In genomic region chr9:136926749-136927148, GRCh38 we compare ENCODE assay signal across 26 cellular contexts. TPM values are rescaled to one million over a fixed set of nuclear protein-coding genes. Genes with fewer than 3 reads are reported as not detected.
A peak's percentile ranks its signal among the peaks of the same experiment; 100 is the strongest.
DNase-seq lines count a peak whose midpoint lies in the region; ATAC-seq, FAIRE-seq and TF ChIP-seq lines count a peak whose summit lies in the region.
"Had no signal": no experiment of that assay in that cellular context is flagged by ENCODE, and none has a peak within 500 bp of the region (broad histone marks: within the 10 kb centered on the region; RNA-seq: fewer than 3 reads in every experiment).

No MANE protein-coding gene starts in this region.

- H3K4me1 Mint-ChIP-seq in activated T-cell treated with anti-CD3 and anti-CD28 coated beads, Interleukin-2, amount 50 U/mL, for 24 hours (ENCODE audit: low read depth), result peaks cover 10% of the 10 kb centered on the region
- peaks cover 7% of the 10 kb centered on the region for H3K4me1 Mint-ChIP-seq in neural crest cell
- H3K4me1 Mint-ChIP-seq: B cell had no signal

- in situ Hi-C loops in K562 (cut with MboI), result no loop called here

- no peak overlapping the region for H3K4me2 ChIP-seq in K562 (ENCODE audit: insufficient read depth, low read length)

- H3K27ac Mint-ChIP-seq in activated T-cell treated with anti-CD3 and anti-CD28 coated beads, Interleukin-2, amount 50 U/mL, for 24 hours, result peak overlapping the region; percentile 50
- H3K27ac Mint-ChIP-seq in neural crest cell (ENCODE audit: unreplicated experiment), result peak overlapping the region; percentile 80
- H3K27ac Mint-ChIP-seq: B cell, IgD-negative memory B cell had no signal

- no peaks in the 10 kb centered on the region for H3K79me2 ChIP-seq in K562 (ENCODE audit: control insufficient read depth, insufficient read depth, low read length)

- no peak overlapping the region for H2AFZ ChIP-seq in K562 (ENCODE audit: low read depth, low read length)

- H3K9me3 ChIP-seq in K562 (replicated peaks; ENCODE audit: control insufficient read depth, insufficient read depth, low read depth, low read length) (no peaks in the 10 kb centered on the region), tibial artery (no peaks in the 10 kb centered on the region)

- H3K9ac ChIP-seq in K562 (ENCODE audit: insufficient read depth in 1 of 2, low read depth in 2 of 2, low read length in 2 of 2), result 0 out of 4 replicates have a peak overlapping the region, but pooled peaks of 1 of the 2 experiments have one; percentile 37

- no TSS peak for BruUV-seq in K562 (replicated peaks; lab: Mats Ljungman, UMichigan)

- no peak overlapping the region for H3K27ac ChIP-seq in K562 (ENCODE audit: extremely low read depth, low read depth, low read length)
- H3K27ac ChIP-seq in tibial artery, result peak overlapping the region; percentile 66 to 92

- peaks cover 10 to 38% of the 10 kb centered on the region in 2 experiments; a peak in 4 of 5 replicates for H3K4me1 ChIP-seq in K562 (replicated peaks in 1 of 2; ENCODE audit: control insufficient read depth in 2 of 2, insufficient read depth in 2 of 2, low read length in 2 of 2)
- peaks cover 0 to 75% (median 47%) of the 10 kb centered on the region in 4 donors for H3K4me1 ChIP-seq in tibial artery

- H3K27me3 Mint-ChIP-seq in activated T-cell treated with anti-CD3 and anti-CD28 coated beads, Interleukin-2, amount 50 U/mL, for 24 hours, result no peaks in the 10 kb centered on the region
- H3K27me3 Mint-ChIP-seq in neural crest cell (ENCODE audit: low read depth), result no peaks in the 10 kb centered on the region
- H3K27me3 Mint-ChIP-seq: B cell, IgD-negative memory B cell had no signal

- no peak for TF ChIP-seq RAD21 in K562 (CRISPR knock-in tag; conservative IDR thresholded peaks at IDR 0.05 in 1 of 2, IDR thresholded peaks at IDR 0.05 in 1 of 2)

- intact Hi-C loops in K562 (cut with micrococcal nuclease), result no loop called here
- intact Hi-C loops in tibial artery (cut with DNase I; ENCODE audit: low total_unique reads), result no loop called here

- TF ChIP-seq CTCF in K562 (IDR thresholded peaks at IDR 0.05 in 2 of 3, conservative IDR thresholded peaks at IDR 0.05 in 1 of 3; ENCODE audit: insufficient read depth in 2 of 3, low read depth in 1 of 3, low read length in 3 of 3) (no peak), neural crest cell (conservative IDR thresholded peaks at IDR 0.05) (no peak), tibial artery (IDR thresholded peaks at IDR 0.05) (no peak)

- H3K27me3 ChIP-seq in K562 (ENCODE audit: control insufficient read depth in 2 of 2, insufficient read depth in 2 of 2, low read length in 2 of 2) (no peaks in the 10 kb centered on the region), tibial artery (no peaks in the 10 kb centered on the region)

- H3K4me3 ChIP-seq in K562, result no peak overlapping the region
- no peak overlapping the region for H3K4me3 ChIP-seq in tibial artery

- TF ChIP-seq POLR2A in K562 (conservative IDR thresholded peaks at IDR 0.05), result no peak

- H3K36me3 Mint-ChIP-seq in activated T-cell treated with anti-CD3 and anti-CD28 coated beads, Interleukin-2, amount 50 U/mL, for 24 hours (ENCODE audit: low read depth), result peaks cover 81% of the 10 kb centered on the region
- peaks cover 8% of the 10 kb centered on the region for H3K36me3 Mint-ChIP-seq in neural crest cell (ENCODE audit: low read depth)

- peak; percentile 12; the same call in 1 of the 3 replicates for ATAC-seq in K562

- H3K9me3 Mint-ChIP-seq in activated T-cell treated with anti-CD3 and anti-CD28 coated beads, Interleukin-2, amount 50 U/mL, for 24 hours, result no peaks in the 10 kb centered on the region
- no peaks in the 10 kb centered on the region for H3K9me3 Mint-ChIP-seq in neural crest cell
- H3K9me3 Mint-ChIP-seq: IgD-negative memory B cell had no signal

- CTCF ChIA-PET in K562 (lab: Yijun Ruan, JAX; ENCODE audit: low intra/inter-chr PET ratio), result no interaction called here

- H3K36me3 ChIP-seq in K562 (ENCODE audit: control insufficient read depth, insufficient read depth, low read length), result peaks cover 75% of the 10 kb centered on the region; the same call in 2 of the 3 replicates
- H3K36me3 ChIP-seq in tibial artery, result peaks cover 0 to 29% (median 7%) of the 10 kb centered on the region in 3 donors

- TF ChIP-seq EP300 in K562 (IDR thresholded peaks at IDR 0.05; ENCODE audit: low read length), result no peak

- no peaks in the 10 kb centered on the region for H3K9me1 ChIP-seq in K562 (ENCODE audit: control insufficient read depth, insufficient read depth, low read length)

- WGBS in K562 (ENCODE audit: insufficient coverage, low coverage, missing lambda C conversion rate), result 96% methylated on average over 13 of the region's 13 CpGs

- FAIRE-seq in K562 (lab: Jason Lieb, UNC), result no peak
- FAIRE-seq: A204.1, D721Med, GM18507 had no signal

- POLR2A ChIA-PET in K562 (lab: Yijun Ruan, JAX), result interaction anchor here (0.6 to 3.2 kb wide), 5 partner anchors 10 to 100 kb away, joined by 3 to 19 read pairs (median 4); no protein-coding TSS in a partner anchor

- no peak overlapping the region for H3K4me3 Mint-ChIP-seq in activated T-cell treated with anti-CD3 and anti-CD28 coated beads, Interleukin-2, amount 50 U/mL, for 24 hours
- no peak overlapping the region for H3K4me3 Mint-ChIP-seq in neural crest cell
- H3K4me3 Mint-ChIP-seq: B cell, CD14-positive monocyte, IgD-negative memory B cell had no signal

- H4K20me1 ChIP-seq in K562 (replicated peaks; ENCODE audit: control insufficient read depth, insufficient read depth, low read length), result peaks cover 4% of the 10 kb centered on the region; the same call in 1 of the 2 replicates

- no peak for DNase-seq in activated T-cell treated with anti-CD3 and anti-CD28 coated beads, Interleukin-2, amount 50 U/mL, for 24 hours
- DNase-seq in activated T-cell treated with anti-CD3 and anti-CD28 coated beads for 4 hours (no peak), K562 (ENCODE audit: extremely low read depth in 1 of 4, low spot score in 3 of 4) (no peak), neural crest cell (ENCODE audit: low read depth, low spot score) (no peak), tibial artery (no peak), middle frontal gyrus (ENCODE audit: extremely low spot score, low spot score) (no peak), dedifferentiated amniotic fluid mesenchymal stem cell (ENCODE audit: extremely low spot score) (no peak)
- no peak for DNase-seq in stimulated activated CD4-positive, alpha-beta T cell treated with anti-CD3 and anti-CD28 coated beads, Interleukin-15, amount 100 ng/mL, for 24 hours
- DNase-seq: DMS53, GDM1, GOT3, Karpas-422, MV-4-11, NCI-H1105 treated with DMSO at 0.1 percent for 48 hours, NCI-H2029 treated with DMSO at 0.1 percent for 48 hours, NCI-H2171, NCI-H345, NCI-H524, NCI-H82 had no signal

RNA-seq across cellular contexts. Expression of gene FBXW5, which starts 17.8 kb away (rescaled TPM):
- 30.2 and 159 TPM in 2 replicates for total RNA-seq in K562 (2011; cell fraction: chromatin; rRNA removed; ENCODE audit: low replicate concordance)
- 182 and 203 TPM in 2 replicates for total RNA-seq in K562 (2011; cell fraction: nucleolus; rRNA removed)
- total RNA-seq in K562 (2011; cell fraction: nucleoplasm; rRNA removed), result 58.6 and 70.2 TPM in 2 replicates
- total RNA-seq in K562 (2014; rRNA removed) (128 and 144 TPM in 2 replicates), K562 (2014; rRNA removed; fragmentation: Illumina TruSeq; extraction: Trizol) (3.2 and 6.1 TPM in 2 replicates), K562 (2015; rRNA removed; fragmentation: Illumina TruSeq; extraction: Trizol) (37.0 and 40.6 TPM in 2 replicates), K562 (2021) (99.7 and 103 TPM in 2 replicates), neural crest cell (81.2 and 83.9 TPM in 2 replicates)
- polyA plus RNA-seq in K562 (2011; rRNA removed) (37.5 and 55.5 TPM in 2 replicates), K562 (2014; fragmentation: Illumina TruSeq; extraction: Trizol) (10.8 and 36.2 TPM in 2 replicates), K562 (2014; fragmentation: Nextera tagmentation; extraction: Ambion mirVana) (1 to 10 TPM in 1 of 2 experiments, under 1 TPM in 1; 0.21 to 1.2 TPM), K562 (2014; rRNA removed) (97.6 and 107 TPM in 2 replicates)
- polyA plus RNA-seq in K562 (2011; cell fraction: cytosol; rRNA removed), result 71.8 and 204 TPM in 2 replicates
- 312 and 563 TPM in 2 replicates for polyA plus RNA-seq in K562 (2011; cell fraction: nucleus; rRNA removed)
- 55.7 and 82.1 TPM in 2 replicates for polyA plus RNA-seq in K562 (2012)
- 13.6 and 27.8 TPM in 2 replicates for polyA minus RNA-seq in K562 (2011; rRNA and poly(A)+ RNA removed)
- polyA minus RNA-seq in K562 (2011; cell fraction: cytosol; rRNA and poly(A)+ RNA removed), result 66.5 and 87.7 TPM in 2 replicates
- polyA minus RNA-seq in K562 (2011; cell fraction: nucleus; rRNA and poly(A)+ RNA removed), result 82.3 and 93.4 TPM in 2 replicates

RNA-seq across cellular contexts. Expression of gene C8G, which starts 18.3 kb away (rescaled TPM):
- 3.8 and 8.4 TPM in 2 replicates for total RNA-seq in K562 (2011; cell fraction: chromatin; rRNA removed; ENCODE audit: low replicate concordance)
- 8.3 and 11.8 TPM in 2 replicates for total RNA-seq in K562 (2011; cell fraction: nucleolus; rRNA removed)
- 3.4 and 4.7 TPM in 2 replicates for total RNA-seq in K562 (2011; cell fraction: nucleoplasm; rRNA removed)
- total RNA-seq in K562 (2014; rRNA removed), result 2.7 and 3.0 TPM in 2 replicates
- not detected in 2 replicates for total RNA-seq in K562 (2014; rRNA removed; fragmentation: Illumina TruSeq; extraction: Trizol)
- 2.9 and 4.4 TPM in 2 replicates for total RNA-seq in K562 (2015; rRNA removed; fragmentation: Illumina TruSeq; extraction: Trizol)
- 4.3 and 5.9 TPM in 2 replicates for total RNA-seq in K562 (2021)
- 0.35 and 2.0 TPM in 2 replicates for polyA plus RNA-seq in K562 (2011; rRNA removed)
- 0.70 and 0.96 TPM in 2 replicates for polyA plus RNA-seq in K562 (2011; cell fraction: cytosol; rRNA removed)
- 19.6 and 29.1 TPM in 2 replicates for polyA plus RNA-seq in K562 (2011; cell fraction: nucleus; rRNA removed)
- polyA plus RNA-seq in K562 (2012), result 8.5 and 12.1 TPM in 2 replicates
- 0.59 and 1.3 TPM in 2 replicates for polyA plus RNA-seq in K562 (2014; fragmentation: Illumina TruSeq; extraction: Trizol)
- polyA plus RNA-seq in K562 (2014; fragmentation: Nextera tagmentation; extraction: Ambion mirVana), result under 1 TPM in 1 of 2 experiments, not detected in 1; 0.38 TPM
- 1.9 and 4.0 TPM in 2 replicates for polyA plus RNA-seq in K562 (2014; rRNA removed)
- polyA minus RNA-seq in K562 (2011; rRNA and poly(A)+ RNA removed), result not detected in 2 replicates
- polyA minus RNA-seq in K562 (2011; cell fraction: cytosol; rRNA and poly(A)+ RNA removed), result not detected in 2 replicates
- 2.1 and 3.4 TPM in 2 replicates for polyA minus RNA-seq in K562 (2011; cell fraction: nucleus; rRNA and poly(A)+ RNA removed)
- total RNA-seq in neural crest cell, result 0.59 and 0.98 TPM in 2 replicates
- polyA plus RNA-seq: IgD-negative memory B cell had no signal

RNA-seq across cellular contexts. Expression of gene LCN12, which starts 25.3 kb away (rescaled TPM):
- 1.3 TPM in 1 of 2 replicates, not detected in the other for total RNA-seq in K562 (2011; cell fraction: chromatin; rRNA removed; ENCODE audit: low replicate concordance)
- 0.67 and 0.92 TPM in 2 replicates for total RNA-seq in K562 (2011; cell fraction: nucleolus; rRNA removed)
- total RNA-seq in K562 (2011; cell fraction: nucleoplasm; rRNA removed), result 0.51 TPM in 1 of 2 replicates, not detected in the other
- total RNA-seq in K562 (2014; rRNA removed), result not detected in 2 replicates
- total RNA-seq in K562 (2014; rRNA removed; fragmentation: Illumina TruSeq; extraction: Trizol), result not detected in 2 replicates
- total RNA-seq in K562 (2015; rRNA removed; fragmentation: Illumina TruSeq; extraction: Trizol), result not detected in 2 replicates
- total RNA-seq in K562 (2021), result not detected in 2 replicates
- polyA plus RNA-seq in K562 (2011; rRNA removed), result 0.24 TPM in 1 of 2 replicates, not detected in the other
- not detected in 2 replicates for polyA plus RNA-seq in K562 (2011; cell fraction: cytosol; rRNA removed)
- polyA plus RNA-seq in K562 (2011; cell fraction: nucleus; rRNA removed), result 1.0 and 1.2 TPM in 2 replicates
- 0.32 and 0.35 TPM in 2 replicates for polyA plus RNA-seq in K562 (2012)
- polyA plus RNA-seq in K562 (2014; fragmentation: Illumina TruSeq; extraction: Trizol), result not detected in 2 replicates
- polyA plus RNA-seq in K562 (2014; fragmentation: Nextera tagmentation; extraction: Ambion mirVana), result not detected
- polyA plus RNA-seq in K562 (2014; rRNA removed), result 0.05 TPM in 1 of 2 replicates, not detected in the other
- polyA minus RNA-seq in K562 (2011; rRNA and poly(A)+ RNA removed), result not detected in 2 replicates
- polyA minus RNA-seq in K562 (2011; cell fraction: cytosol; rRNA and poly(A)+ RNA removed), result not detected in 2 replicates
- not detected in 2 replicates for polyA minus RNA-seq in K562 (2011; cell fraction: nucleus; rRNA and poly(A)+ RNA removed)
- total RNA-seq in neural crest cell, result 0.50 and 1.1 TPM in 2 replicates
- total RNA-seq: M059J had no signal
- polyA plus RNA-seq: CD14-positive monocyte, IgD-negative memory B cell had no signal

RNA-seq across cellular contexts. Expression of gene TRAF2, which starts 40.4 kb away (rescaled TPM):
- total RNA-seq in K562 (2011; cell fraction: chromatin; rRNA removed; ENCODE audit: low replicate concordance), result 25.3 and 98.2 TPM in 2 replicates
- 71.7 TPM in 2 replicates for total RNA-seq in K562 (2011; cell fraction: nucleolus; rRNA removed)
- 30.2 and 33.8 TPM in 2 replicates for total RNA-seq in K562 (2011; cell fraction: nucleoplasm; rRNA removed)
- total RNA-seq in K562 (2014; rRNA removed) (26.8 and 33.3 TPM in 2 replicates), K562 (2014; rRNA removed; fragmentation: Illumina TruSeq; extraction: Trizol) (5.9 and 9.1 TPM in 2 replicates), K562 (2015; rRNA removed; fragmentation: Illumina TruSeq; extraction: Trizol) (26.6 and 28.2 TPM in 2 replicates), K562 (2021) (44.5 and 45.2 TPM in 2 replicates), neural crest cell (30.1 and 34.4 TPM in 2 replicates)
- polyA plus RNA-seq in K562 (2011; rRNA removed) (17.3 and 24.9 TPM in 2 replicates), K562 (2014; fragmentation: Illumina TruSeq; extraction: Trizol) (18.0 and 28.7 TPM in 2 replicates), K562 (2014; fragmentation: Nextera tagmentation; extraction: Ambion mirVana) (under 1 TPM; 0.24 to 0.81 TPM), K562 (2014; rRNA removed) (33.6 and 44.2 TPM in 2 replicates)
- polyA plus RNA-seq in K562 (2011; cell fraction: cytosol; rRNA removed), result 21.6 and 32.3 TPM in 2 replicates
- 26.6 and 36.1 TPM in 2 replicates for polyA plus RNA-seq in K562 (2011; cell fraction: nucleus; rRNA removed)
- polyA plus RNA-seq in K562 (2012), result 22.1 and 24.0 TPM in 2 replicates
- polyA minus RNA-seq in K562 (2011; rRNA and poly(A)+ RNA removed), result 9.8 and 14.7 TPM in 2 replicates
- 26.8 and 28.5 TPM in 2 replicates for polyA minus RNA-seq in K562 (2011; cell fraction: cytosol; rRNA and poly(A)+ RNA removed)
- polyA minus RNA-seq in K562 (2011; cell fraction: nucleus; rRNA and poly(A)+ RNA removed), result 22.8 and 24.9 TPM in 2 replicates

RNA-seq across cellular contexts. Expression of gene PTGDS, which starts 50.6 kb away (rescaled TPM):
- 1.9 and 6.7 TPM in 2 replicates for total RNA-seq in K562 (2011; cell fraction: chromatin; rRNA removed; ENCODE audit: low replicate concordance)
- total RNA-seq in K562 (2011; cell fraction: nucleolus; rRNA removed), result 6.7 and 8.8 TPM in 2 replicates
- 4.5 and 5.2 TPM in 2 replicates for total RNA-seq in K562 (2011; cell fraction: nucleoplasm; rRNA removed)
- total RNA-seq in K562 (2014; rRNA removed), result 5.2 and 7.4 TPM in 2 replicates
- 0.65 TPM in 1 of 2 replicates, not detected in the other for total RNA-seq in K562 (2014; rRNA removed; fragmentation: Illumina TruSeq; extraction: Trizol)
- total RNA-seq in K562 (2015; rRNA removed; fragmentation: Illumina TruSeq; extraction: Trizol), result 2.0 and 2.9 TPM in 2 replicates
- 4.6 and 4.7 TPM in 2 replicates for total RNA-seq in K562 (2021)
- polyA plus RNA-seq in K562 (2011; rRNA removed), result 2.6 and 4.4 TPM in 2 replicates
- polyA plus RNA-seq in K562 (2011; cell fraction: cytosol; rRNA removed), result 5.3 and 10.5 TPM in 2 replicates
- polyA plus RNA-seq in K562 (2011; cell fraction: nucleus; rRNA removed), result 23.2 and 26.0 TPM in 2 replicates
- polyA plus RNA-seq in K562 (2012), result 8.5 and 12.1 TPM in 2 replicates
- 1.2 and 2.7 TPM in 2 replicates for polyA plus RNA-seq in K562 (2014; fragmentation: Illumina TruSeq; extraction: Trizol)
- under 1 TPM; 0.46 to 0.55 TPM for polyA plus RNA-seq in K562 (2014; fragmentation: Nextera tagmentation; extraction: Ambion mirVana)
- polyA plus RNA-seq in K562 (2014; rRNA removed), result 7.0 and 7.1 TPM in 2 replicates
- 0.51 TPM in 1 of 2 replicates, not detected in the other for polyA minus RNA-seq in K562 (2011; rRNA and poly(A)+ RNA removed)
- 1.8 and 3.4 TPM in 2 replicates for polyA minus RNA-seq in K562 (2011; cell fraction: cytosol; rRNA and poly(A)+ RNA removed)
- 5.7 and 10.0 TPM in 2 replicates for polyA minus RNA-seq in K562 (2011; cell fraction: nucleus; rRNA and poly(A)+ RNA removed)
- not detected in 2 replicates for total RNA-seq in neural crest cell
- total RNA-seq: B cell, M059J had no signal
- polyA plus RNA-seq: IgD-negative memory B cell had no signal
